Comparison of ENCODE assay signal across 1 cellular context in the genomic region with DNA sequence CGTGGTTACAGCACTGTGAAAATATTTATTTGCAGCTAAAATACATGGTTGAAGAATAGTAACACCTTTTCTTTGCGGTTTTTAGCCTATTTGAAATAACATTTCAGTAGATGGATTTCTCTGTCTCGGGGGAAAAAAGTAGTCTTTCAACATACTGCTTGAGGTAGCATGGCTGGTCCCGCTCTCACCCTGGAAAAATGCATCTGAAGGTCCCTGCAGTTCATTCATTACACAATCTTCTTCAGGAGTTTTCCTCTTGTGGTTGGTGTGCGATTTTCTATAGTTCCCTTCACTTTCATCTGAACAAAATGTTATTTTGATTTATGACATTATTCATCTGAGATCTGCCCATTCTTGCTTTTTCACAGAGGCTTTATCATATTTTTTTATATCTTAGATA.
TF ChIP-seq lines count a peak whose summit lies in the region.

No MANE protein-coding gene starts in this region.

TF ChIP-seq in K562, 482 proteins besides CTCF, POLR2A, EP300 and RAD21 (continued from another document):
- TF ChIP-seq, protein P1, sequence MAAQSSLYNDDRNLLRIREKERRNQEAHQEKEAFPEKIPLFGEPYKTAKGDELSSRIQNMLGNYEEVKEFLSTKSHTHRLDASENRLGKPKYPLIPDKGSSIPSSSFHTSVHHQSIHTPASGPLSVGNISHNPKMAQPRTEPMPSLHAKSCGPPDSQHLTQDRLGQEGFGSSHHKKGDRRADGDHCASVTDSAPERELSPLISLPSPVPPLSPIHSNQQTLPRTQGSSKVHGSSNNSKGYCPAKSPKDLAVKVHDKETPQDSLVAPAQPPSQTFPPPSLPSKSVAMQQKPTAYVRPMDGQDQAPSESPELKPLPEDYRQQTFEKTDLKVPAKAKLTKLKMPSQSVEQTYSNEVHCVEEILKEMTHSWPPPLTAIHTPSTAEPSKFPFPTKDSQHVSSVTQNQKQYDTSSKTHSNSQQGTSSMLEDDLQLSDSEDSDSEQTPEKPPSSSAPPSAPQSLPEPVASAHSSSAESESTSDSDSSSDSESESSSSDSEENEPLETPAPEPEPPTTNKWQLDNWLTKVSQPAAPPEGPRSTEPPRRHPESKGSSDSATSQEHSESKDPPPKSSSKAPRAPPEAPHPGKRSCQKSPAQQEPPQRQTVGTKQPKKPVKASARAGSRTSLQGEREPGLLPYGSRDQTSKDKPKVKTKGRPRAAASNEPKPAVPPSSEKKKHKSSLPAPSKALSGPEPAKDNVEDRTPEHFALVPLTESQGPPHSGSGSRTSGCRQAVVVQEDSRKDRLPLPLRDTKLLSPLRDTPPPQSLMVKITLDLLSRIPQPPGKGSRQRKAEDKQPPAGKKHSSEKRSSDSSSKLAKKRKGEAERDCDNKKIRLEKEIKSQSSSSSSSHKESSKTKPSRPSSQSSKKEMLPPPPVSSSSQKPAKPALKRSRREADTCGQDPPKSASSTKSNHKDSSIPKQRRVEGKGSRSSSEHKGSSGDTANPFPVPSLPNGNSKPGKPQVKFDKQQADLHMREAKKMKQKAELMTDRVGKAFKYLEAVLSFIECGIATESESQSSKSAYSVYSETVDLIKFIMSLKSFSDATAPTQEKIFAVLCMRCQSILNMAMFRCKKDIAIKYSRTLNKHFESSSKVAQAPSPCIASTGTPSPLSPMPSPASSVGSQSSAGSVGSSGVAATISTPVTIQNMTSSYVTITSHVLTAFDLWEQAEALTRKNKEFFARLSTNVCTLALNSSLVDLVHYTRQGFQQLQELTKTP (IDR thresholded peaks at IDR 0.05; ENCODE audit: low read depth in 1 of 2, partially characterized antibody in 2 of 2) = no peak
- TF ChIP-seq, protein P2, sequence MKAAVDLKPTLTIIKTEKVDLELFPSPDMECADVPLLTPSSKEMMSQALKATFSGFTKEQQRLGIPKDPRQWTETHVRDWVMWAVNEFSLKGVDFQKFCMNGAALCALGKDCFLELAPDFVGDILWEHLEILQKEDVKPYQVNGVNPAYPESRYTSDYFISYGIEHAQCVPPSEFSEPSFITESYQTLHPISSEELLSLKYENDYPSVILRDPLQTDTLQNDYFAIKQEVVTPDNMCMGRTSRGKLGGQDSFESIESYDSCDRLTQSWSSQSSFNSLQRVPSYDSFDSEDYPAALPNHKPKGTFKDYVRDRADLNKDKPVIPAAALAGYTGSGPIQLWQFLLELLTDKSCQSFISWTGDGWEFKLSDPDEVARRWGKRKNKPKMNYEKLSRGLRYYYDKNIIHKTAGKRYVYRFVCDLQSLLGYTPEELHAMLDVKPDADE (conservative IDR thresholded peaks at IDR 0.05; ENCODE audit: control insufficient read depth, low read depth, low read length) = no peak
- TF ChIP-seq NFATC3 (IDR thresholded peaks at IDR 0.05) (no peak), ATF3 (IDR thresholded peaks at IDR 0.05) (no peak), ATF3 (CRISPR knock-in tag; conservative IDR thresholded peaks at IDR 0.05) (no peak)
- TF ChIP-seq, protein P3, sequence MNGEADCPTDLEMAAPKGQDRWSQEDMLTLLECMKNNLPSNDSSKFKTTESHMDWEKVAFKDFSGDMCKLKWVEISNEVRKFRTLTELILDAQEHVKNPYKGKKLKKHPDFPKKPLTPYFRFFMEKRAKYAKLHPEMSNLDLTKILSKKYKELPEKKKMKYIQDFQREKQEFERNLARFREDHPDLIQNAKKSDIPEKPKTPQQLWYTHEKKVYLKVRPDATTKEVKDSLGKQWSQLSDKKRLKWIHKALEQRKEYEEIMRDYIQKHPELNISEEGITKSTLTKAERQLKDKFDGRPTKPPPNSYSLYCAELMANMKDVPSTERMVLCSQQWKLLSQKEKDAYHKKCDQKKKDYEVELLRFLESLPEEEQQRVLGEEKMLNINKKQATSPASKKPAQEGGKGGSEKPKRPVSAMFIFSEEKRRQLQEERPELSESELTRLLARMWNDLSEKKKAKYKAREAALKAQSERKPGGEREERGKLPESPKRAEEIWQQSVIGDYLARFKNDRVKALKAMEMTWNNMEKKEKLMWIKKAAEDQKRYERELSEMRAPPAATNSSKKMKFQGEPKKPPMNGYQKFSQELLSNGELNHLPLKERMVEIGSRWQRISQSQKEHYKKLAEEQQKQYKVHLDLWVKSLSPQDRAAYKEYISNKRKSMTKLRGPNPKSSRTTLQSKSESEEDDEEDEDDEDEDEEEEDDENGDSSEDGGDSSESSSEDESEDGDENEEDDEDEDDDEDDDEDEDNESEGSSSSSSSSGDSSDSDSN (IDR thresholded peaks at IDR 0.05; ENCODE audit: borderline replicate concordance in 1 of 2, low read depth in 2 of 2, low read length in 2 of 2) = no peak
